In genomic region chr19:7888145-7888825, GRCh38 we compare ENCODE assay signal across 8 cellular contexts. TPM values are rescaled to one million over a fixed set of nuclear protein-coding genes. Genes with fewer than 3 reads are reported as not detected.
A peak's percentile ranks its signal among the peaks of the same experiment; 100 is the strongest.
DNase-seq lines count a peak whose midpoint lies in the region; ATAC-seq and TF ChIP-seq lines count a peak whose summit lies in the region.

TSS of gene LRRC8E (plus strand) at chr19:7888510. CDS start at chr19:7895604, 7,094 bp downstream.

- H3K9me3 ChIP-seq in Peyer's patch (no peaks in the 10 kb centered on the region), lung (ENCODE audit: control insufficient read depth in 2 of 2, insufficient read depth in 1 of 2, low read length in 1 of 2) (no peaks in the 10 kb centered on the region), upper lobe of left lung (no peaks in the 10 kb centered on the region)

- ATAC-seq in lung (ENCODE audit: insufficient read depth, low FRiP score) (peak; percentile 86), upper lobe of left lung (ENCODE audit: low FRiP score in 2 of 2) (peak; percentile 87 to 95), GM18517 (IDR thresholded peaks at IDR 0.05; ENCODE audit: unreplicated experiment) (no peak)

- H3K4me1 ChIP-seq in Peyer's patch (peaks cover 0 to 12% (median 0%) of the 10 kb centered on the region in 4 donors), lung (ENCODE audit: control insufficient read depth in 2 of 2, insufficient read depth in 2 of 2, low read length in 2 of 2) (no peaks in the 10 kb centered on the region), upper lobe of left lung (peaks cover 0 to 13% (median 9%) of the 10 kb centered on the region in 4 donors)

- no peak for TF ChIP-seq POLR2A in Peyer's patch (IDR thresholded peaks at IDR 0.05)
- peak in 2 of 4 donors; percentile 40 to 48 for TF ChIP-seq POLR2A in upper lobe of left lung (IDR thresholded peaks at IDR 0.05)

- 8 to 9% methylated on average over 51 to 53 of the region's 53 CpGs for WGBS in lung, 2 donors
- 22 to 26% methylated on average over 13 to 17 of the region's 53 CpGs for WGBS in upper lobe of left lung, 2 donors

- peaks cover 0 to 10% of the 10 kb centered on the region in 2 donors for H3K27me3 ChIP-seq in Peyer's patch
- H3K27me3 ChIP-seq in lung (ENCODE audit: control insufficient read depth, insufficient read depth), result no peaks in the 10 kb centered on the region
- peaks cover 0 to 8% (median 4%) of the 10 kb centered on the region in 4 donors for H3K27me3 ChIP-seq in upper lobe of left lung

- peak within 1 kb of the TSS in 2 of 4 donors; percentile 53 to 56 for H3K4me3 ChIP-seq in Peyer's patch
- peak within 1 kb of the TSS; percentile 18 for H3K4me3 ChIP-seq in lung
- H3K4me3 ChIP-seq in upper lobe of left lung, result peak within 1 kb of the TSS in 3 of 4 donors; percentile 47 to 54 (median 52)

- TF ChIP-seq CTCF in Peyer's patch (IDR thresholded peaks at IDR 0.05) (no peak), lung (IDR thresholded peaks at IDR 0.05; ENCODE audit: control extremely low read depth, extremely low read depth) (no peak), upper lobe of left lung (IDR thresholded peaks at IDR 0.05) (peak in 1 of 6 experiments; percentile 7)

- no peaks in the 10 kb centered on the region for H3K36me3 ChIP-seq in Peyer's patch
- H3K36me3 ChIP-seq in lung (ENCODE audit: control insufficient read depth in 2 of 2, insufficient read depth in 2 of 2, low read length in 2 of 2), result no peaks in the 10 kb centered on the region
- no peaks in the 10 kb centered on the region for H3K36me3 ChIP-seq in upper lobe of left lung

- DNase-seq in GM03348 (ENCODE audit: low spot score) (peak; percentile 82), Peyer's patch (peak in 2 of 3 donors; percentile 79 to 86), dedifferentiated amniotic fluid mesenchymal stem cell (ENCODE audit: extremely low spot score) (peak; percentile 28), lung (ENCODE audit: low spot score) (peak; percentile 61), upper lobe of left lung (peak; percentile 79 to 94), NCI-H345 treated with DMSO at 0.1 percent for 48 hours (lab: John Stamatoyannopoulos, UW; ENCODE audit: unreplicated experiment) (no peak)
- DNase-seq in effector CD8-positive, alpha-beta T cell (lab: John Stamatoyannopoulos, UW), result no peak

- H3K27ac ChIP-seq in Peyer's patch (no peak within 1 kb of the TSS), lung (ENCODE audit: low read depth in 1 of 2, low read length in 1 of 2) (no peak within 1 kb of the TSS), upper lobe of left lung (peak within 1 kb of the TSS in 2 of 4 donors; percentile 52 to 64)

- no peak for TF ChIP-seq EP300 in upper lobe of left lung (IDR thresholded peaks at IDR 0.05)

RNA-seq across cellular contexts. Expression of gene LRRC8E, which starts in this region (rescaled TPM):
- total RNA-seq in Peyer's patch, result under 1 TPM in 3 of 4 donors, not detected in 1; 0.57 to 0.88 (median 0.80) TPM
- 1 to 10 TPM; 5.9 to 8.6 TPM for total RNA-seq in lung
- polyA plus RNA-seq in lung, result 1 to 10 TPM; 3.7 to 4.6 TPM
- total RNA-seq in upper lobe of left lung, result 10 to 100 TPM in 1 of 6 donors, 1 to 10 TPM in 5; 1.0 to 11.7 (median 6.9) TPM

Comparison
In these comparisons a context has a peak if more than half of its experiments do, and no peak if none do; other contexts are left out.
1. Peak in DNase-seq in Peyer's patch; RNA of the gene not detected or under 1 TPM.
2. DNase-seq: peak in GM03348 (single experiment), dedifferentiated amniotic fluid mesenchymal stem cell (single experiment), lung (single experiment) and upper lobe of left lung (2 of 2); none in effector CD8-positive, alpha-beta T cell (single experiment) and NCI-H345 treated with DMSO at 0.1 percent for 48 hours (single experiment).